20 cellular contexts compared by ENCODE assay signal in genomic region chr13:99830931-99831330, GRCh38.
DNase-seq lines count a peak whose midpoint lies in the region; ATAC-seq and TF ChIP-seq lines count a peak whose summit lies in the region.
"Had no signal": no experiment of that assay in that cellular context is flagged by ENCODE, and none has a peak within 500 bp of the region (broad histone marks: within the 10 kb centered on the region; RNA-seq: fewer than 3 reads in every experiment).

No MANE protein-coding gene starts in this region.

- no peaks in the 10 kb centered on the region for H3K36me3 Mint-ChIP-seq in effector memory CD8-positive, alpha-beta T cell (ENCODE audit: insufficient read depth)

- peak; percentile 47; the same call in 1 of the 3 replicates for ATAC-seq in DND-41 (ENCODE audit: insufficient read depth, low read depth)
- no peak for ATAC-seq in HG03460 (IDR thresholded peaks at IDR 0.05; ENCODE audit: unreplicated experiment)
- ATAC-seq in effector memory CD8-positive, alpha-beta T cell (replicated peaks): no peak
- no peak for ATAC-seq in HG02798 (IDR thresholded peaks at IDR 0.05; ENCODE audit: poor library complexity, unreplicated experiment)
- ATAC-seq: Panc1 had no signal

- no peaks in the 10 kb centered on the region for H3K9me3 Mint-ChIP-seq in effector memory CD8-positive, alpha-beta T cell

- H4K20me1 ChIP-seq in DND-41 (ENCODE audit: insufficient read depth, low read length): no peaks in the 10 kb centered on the region

- H3K4me1 Mint-ChIP-seq in effector memory CD8-positive, alpha-beta T cell (ENCODE audit: low read depth in 2 of 2): peaks cover 14 to 15% of the 10 kb centered on the region in 2 donors

- H3K27me3 Mint-ChIP-seq in effector memory CD8-positive, alpha-beta T cell: no peaks in the 10 kb centered on the region

- H3K27me3 ChIP-seq in DND-41 (ENCODE audit: insufficient read depth, low read length, poor library complexity) (no peaks in the 10 kb centered on the region), H7 (ENCODE audit: control insufficient read depth, insufficient read depth, low read length) (no peaks in the 10 kb centered on the region), WERI-Rb-1 (ENCODE audit: insufficient read depth, low read depth, severe bottlenecking) (no peaks in the 10 kb centered on the region)
- H3K27me3 ChIP-seq: SJCRH30 had no signal

- H3K27ac Mint-ChIP-seq in effector memory CD8-positive, alpha-beta T cell: no peak overlapping the region

- H3K27ac ChIP-seq in DND-41 (ENCODE audit: low read length) (no peak overlapping the region), WERI-Rb-1 (no peak overlapping the region)
- H3K27ac ChIP-seq: C4-2B, HL-60, SJCRH30 had no signal

- DNase-seq in DND-41 (no peak), H7 (peak; percentile 78), WERI-Rb-1 (no peak), iPS DF 4.7 (ENCODE audit: extremely low read depth, low spot score) (peak; percentile 16)
- no peak for DNase-seq in effector memory CD8-positive, alpha-beta T cell
- DNase-seq: ACHN, AML-193, GDM1, GOT3, NCI-H1105 treated with DMSO at 0.1 percent for 48 hours, NCI-H187, NCI-H2107, NCI-H345, NCI-H524 treated with DMSO at 0.1 percent for 48 hours, SJCRH30 had no signal

- TF ChIP-seq CTCF in DND-41 (IDR thresholded peaks at IDR 0.05; ENCODE audit: borderline replicate concordance, extremely low read depth, low read length, poor library complexity, severe bottlenecking) (peak; percentile 19), WERI-Rb-1 (IDR thresholded peaks at IDR 0.05; ENCODE audit: low read depth, low read length) (peak; percentile 60)

- no peaks in the 10 kb centered on the region for H3K79me2 ChIP-seq in DND-41 (ENCODE audit: insufficient read depth, low read length)

- H3K4me3 ChIP-seq in DND-41 (ENCODE audit: low read depth in 1 of 2, low read length in 2 of 2) (no peak overlapping the region), H7 (ENCODE audit: insufficient read depth, low read depth, low read length) (no peak overlapping the region), WERI-Rb-1 (ENCODE audit: low read depth, low read length) (no peak overlapping the region)
- H3K4me3 ChIP-seq: SJCRH30 had no signal

- H3K9me3 ChIP-seq in DND-41 (ENCODE audit: insufficient read depth, low read length, severe bottlenecking) (no peaks in the 10 kb centered on the region), WERI-Rb-1 (ENCODE audit: severe bottlenecking) (no peaks in the 10 kb centered on the region)
- H3K9me3 ChIP-seq: SJCRH30 had no signal

- no peak overlapping the region for H3K9ac ChIP-seq in DND-41 (ENCODE audit: low read depth, low read length)

- H3K36me3 ChIP-seq in DND-41 (ENCODE audit: insufficient read depth, low read length) (no peaks in the 10 kb centered on the region), H7 (replicated peaks; ENCODE audit: control insufficient read depth, insufficient read depth, low read length) (no peaks in the 10 kb centered on the region), WERI-Rb-1 (no peaks in the 10 kb centered on the region)
- H3K36me3 ChIP-seq: SJCRH30 had no signal

- no peak overlapping the region for H3K4me3 Mint-ChIP-seq in effector memory CD8-positive, alpha-beta T cell

- no peaks in the 10 kb centered on the region for H3K4me1 ChIP-seq in DND-41 (ENCODE audit: insufficient read depth, low read length)
- H3K4me1 ChIP-seq: SJCRH30 had no signal

- no peak overlapping the region for H3K4me2 ChIP-seq in DND-41 (ENCODE audit: insufficient read depth, low read length)

- H2AFZ ChIP-seq in DND-41 (ENCODE audit: low read depth, low read length): no peak overlapping the region

Comparison
In these comparisons a context has a peak if more than half of its experiments do, and no peak if none do; other contexts are left out.
1. DNase-seq: peak in H7 (single experiment) and iPS DF 4.7 (single experiment); none in DND-41 (single experiment), WERI-Rb-1 (single experiment) and effector memory CD8-positive, alpha-beta T cell (0 of 3).